Comparison of ENCODE assay signal across 28 cellular contexts in the genomic region with DNA sequence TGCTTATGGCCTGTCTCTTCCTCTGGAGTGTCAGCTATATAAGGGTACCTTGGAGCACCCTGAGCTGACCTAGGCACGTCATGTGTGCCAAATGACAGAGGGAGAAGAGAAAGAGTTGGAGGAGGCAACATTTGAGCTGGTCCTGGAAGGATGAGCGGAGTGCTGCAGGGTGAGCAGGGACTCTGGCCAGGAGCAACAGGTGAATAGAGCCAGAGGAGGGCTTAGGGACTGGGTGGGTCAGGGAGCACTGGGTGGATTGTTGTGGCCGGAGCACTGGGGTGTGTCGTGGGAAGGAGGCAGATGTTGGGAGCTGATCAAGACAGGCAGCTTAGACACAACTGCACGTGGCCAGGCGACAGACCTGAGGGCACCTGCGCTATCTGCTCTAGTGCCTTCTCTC. TPM values are rescaled to one million over a fixed set of nuclear protein-coding genes. Genes with fewer than 3 reads are reported as not detected.
A peak's percentile ranks its signal among the peaks of the same experiment; 100 is the strongest.
DNase-seq lines count a peak whose midpoint lies in the region; ATAC-seq, FAIRE-seq and TF ChIP-seq lines count a peak whose summit lies in the region.
"Had no signal": no experiment of that assay in that cellular context is flagged by ENCODE, and none has a peak within 500 bp of the region (broad histone marks: within the 10 kb centered on the region; RNA-seq: fewer than 3 reads in every experiment).

No MANE protein-coding gene starts in this region.

- no peak overlapping the region for H3K4me3 ChIP-seq in H1 (ENCODE audit: extremely low read depth in 1 of 4, insufficient read depth in 2 of 4, low read depth in 3 of 4, low read length in 4 of 4)
- H3K4me3 ChIP-seq in kidney (ENCODE audit: low read length in 2 of 2) = no peak overlapping the region
- no peak overlapping the region for H3K4me3 ChIP-seq in neuronal stem cell (ENCODE audit: low read length in 2 of 2)
- H3K4me3 ChIP-seq in SJCRH30 = no peak overlapping the region
- H3K4me3 ChIP-seq in osteoblast (ENCODE audit: insufficient read depth, low read length) = no peak overlapping the region
- H3K4me3 ChIP-seq: BLaER1, GM12878 had no signal

- H3K4ac ChIP-seq in H1 (replicated peaks; ENCODE audit: insufficient read length, low read depth, low read length) = no peak overlapping the region
- H3K4ac ChIP-seq in neuronal stem cell (ENCODE audit: low read length) = no peak overlapping the region

- no peak overlapping the region for H2AFZ ChIP-seq in H1 (ENCODE audit: low read length)
- no peak overlapping the region for H2AFZ ChIP-seq in neuronal stem cell (ENCODE audit: low read length)
- no peak overlapping the region for H2AFZ ChIP-seq in osteoblast (ENCODE audit: low read length)

- no peak for TF ChIP-seq EP300 in H1 (IDR thresholded peaks at IDR 0.05; ENCODE audit: borderline replicate concordance in 1 of 2, low read depth in 2 of 2, low read length in 2 of 2)

- H2AK5ac ChIP-seq in H1 (ENCODE audit: low read depth, low read length) (peak overlapping the region; percentile 55; the same call in 1 of the 2 replicates), neuronal stem cell (ENCODE audit: low read depth, low read length) (no peak overlapping the region)

- H3K4me1 Mint-ChIP-seq in T-helper 17 cell = peaks cover 6% of the 10 kb centered on the region

- H2BK15ac ChIP-seq in H1 (ENCODE audit: low read length) (peak overlapping the region; percentile 85; the same call in 1 of the 2 replicates), neuronal stem cell (ENCODE audit: low read length) (no peak overlapping the region)

- H2BK120ac ChIP-seq in H1 (replicated peaks; ENCODE audit: low read depth, low read length) (no peak overlapping the region), neuronal stem cell (ENCODE audit: low read depth, low read length) (no peak overlapping the region)

- TF ChIP-seq POLR2A in H1 (IDR thresholded peaks at IDR 0.05; ENCODE audit: control extremely low read depth in 1 of 2, low read depth in 2 of 2, low read length in 2 of 2) = no peak

- no peaks in the 10 kb centered on the region for H3K9me3 ChIP-seq in H1 (ENCODE audit: insufficient read depth in 2 of 2, low read depth in 1 of 2, low read length in 1 of 2)
- H3K9me3 ChIP-seq in kidney (ENCODE audit: control insufficient read depth in 1 of 2, low read length in 2 of 2) = no peaks in the 10 kb centered on the region
- H3K9me3 ChIP-seq in neuronal stem cell (replicated peaks in 1 of 2; ENCODE audit: control insufficient read depth in 2 of 2, insufficient read depth in 1 of 2, low read depth in 1 of 2, low read length in 2 of 2) = no peaks in the 10 kb centered on the region
- no peaks in the 10 kb centered on the region for H3K9me3 ChIP-seq in SJCRH30 (replicated peaks)
- H3K9me3 ChIP-seq in T-helper 17 cell (ENCODE audit: control insufficient read depth, low read length, poor library complexity, severe bottlenecking) = no peaks in the 10 kb centered on the region
- H3K9me3 ChIP-seq in osteoblast (ENCODE audit: low read depth, low read length) = peaks cover 4% of the 10 kb centered on the region
- H3K9me3 ChIP-seq: BE2C had no signal

- WGBS in H1 (ENCODE audit: extremely low coverage in 1 of 2, insufficient coverage in 1 of 2, insufficient read length in 1 of 2, insufficient replicate concordance in 2 of 2, low coverage in 1 of 2, low lambda C conversion rate in 2 of 2, missing lambda C conversion rate in 1 of 2), 2 experiments = 92% methylated on average over 7 of the region's 7 CpGs; no CpG with 5 or more reads in 1 of the 2 experiments
- no CpG with 5 or more reads among the region's 7 CpGs for WGBS in neuronal stem cell (ENCODE audit: extremely low coverage in 2 of 2, insufficient read length in 2 of 2, insufficient replicate concordance in 1 of 2), 2 donors

- H2BK12ac ChIP-seq in H1 (ENCODE audit: low read depth, low read length) (peak overlapping the region; percentile 60), neuronal stem cell (ENCODE audit: low read length) (no peak overlapping the region)

- H4K8ac ChIP-seq in H1 (ENCODE audit: extremely low read depth, insufficient read depth, low read length) (no peak overlapping the region), neuronal stem cell (ENCODE audit: low read depth, low read length) (no peak overlapping the region)

- H3K4me1 ChIP-seq in H1 (replicated peaks in 1 of 4; ENCODE audit: control insufficient read depth in 3 of 4, insufficient read depth in 4 of 4, low read length in 3 of 4) (peaks cover 7 to 23% (median 14%) of the 10 kb centered on the region in 4 experiments), kidney (ENCODE audit: control insufficient read depth in 1 of 2, insufficient read depth in 1 of 2, low read depth in 1 of 2, low read length in 2 of 2) (peaks cover 0 to 3% of the 10 kb centered on the region in 2 donors), neuronal stem cell (ENCODE audit: control insufficient read depth in 2 of 2, insufficient read depth in 1 of 2, low read depth in 1 of 2, low read length in 2 of 2) (peaks cover 0 to 17% of the 10 kb centered on the region in 2 donors), SJCRH30 (peaks cover 8% of the 10 kb centered on the region; the same call in 1 of the 2 replicates), osteoblast (ENCODE audit: insufficient read depth, low read length) (no peaks in the 10 kb centered on the region)
- H3K4me1 ChIP-seq: BE2C, BLaER1 had no signal

- H3K27ac Mint-ChIP-seq in T-helper 17 cell = no peak overlapping the region
- H3K27ac Mint-ChIP-seq: CD4-positive, alpha-beta T cell; CD8-positive, alpha-beta T cell had no signal

- POLR2A ChIA-PET in H1 (lab: Charles Lee; ENCODE audit: partially characterized antibody) = interaction anchor here (0.7 to 1.8 kb wide), 2 partner anchors 10 to 18 kb away, joined by 3 to 6 read pairs; no protein-coding TSS in a partner anchor

- H3K23me2 ChIP-seq in H1 (ENCODE audit: low read depth, low read length) = no peaks in the 10 kb centered on the region; the same call in 1 of the 2 replicates

- no peak for TF ChIP-seq RAD21 in H1 (IDR thresholded peaks at IDR 0.05 in 1 of 2, conservative IDR thresholded peaks at IDR 0.05 in 1 of 2; ENCODE audit: low read depth in 2 of 2, low read length in 2 of 2)

- H3K79me1 ChIP-seq in H1 (ENCODE audit: low read depth, low read length) = no peaks in the 10 kb centered on the region
- no peaks in the 10 kb centered on the region for H3K79me1 ChIP-seq in neuronal stem cell (ENCODE audit: low read depth, low read length)

- H3K56ac ChIP-seq in H1 (replicated peaks; ENCODE audit: insufficient read length, low read depth, low read length) = no peak overlapping the region

- H4K20me1 ChIP-seq in H1 (replicated peaks in 1 of 2; ENCODE audit: control insufficient read depth in 1 of 2, insufficient read depth in 2 of 2, low read length in 2 of 2) (no peaks in the 10 kb centered on the region), osteoblast (ENCODE audit: insufficient read depth, low read length) (no peaks in the 10 kb centered on the region)

- no peak overlapping the region for H3K4me2 ChIP-seq in H1 (ENCODE audit: insufficient read depth in 1 of 2, low read depth in 2 of 2, low read length in 2 of 2)
- no peak overlapping the region for H3K4me2 ChIP-seq in neuronal stem cell (ENCODE audit: insufficient read depth, low read length, poor library complexity, severe bottlenecking)
- H3K4me2 ChIP-seq in osteoblast (ENCODE audit: insufficient read depth, low read length) = no peak overlapping the region
- H3K4me2 ChIP-seq: BLaER1 had no signal

- H2BK5ac ChIP-seq in H1 (ENCODE audit: low read depth, low read length) = peak overlapping the region; percentile 54; the same call in 1 of the 2 replicates
- H2BK5ac ChIP-seq in neuronal stem cell (ENCODE audit: low read length) = no peak overlapping the region

- no peaks in the 10 kb centered on the region for H3K36me3 ChIP-seq in H1 (ENCODE audit: control insufficient read depth in 2 of 4, insufficient read depth in 4 of 4, low read length in 3 of 4)
- H3K36me3 ChIP-seq in kidney (ENCODE audit: control insufficient read depth in 1 of 2, insufficient read depth in 2 of 2, low read length in 2 of 2) = no peaks in the 10 kb centered on the region
- H3K36me3 ChIP-seq in neuronal stem cell (replicated peaks in 1 of 2; ENCODE audit: control insufficient read depth in 2 of 2, insufficient read depth in 2 of 2, low read length in 2 of 2) = no peaks in the 10 kb centered on the region
- no peaks in the 10 kb centered on the region for H3K36me3 ChIP-seq in SJCRH30
- no peaks in the 10 kb centered on the region for H3K36me3 ChIP-seq in osteoblast (ENCODE audit: insufficient read depth, low read length)
- H3K36me3 ChIP-seq: BE2C, BLaER1 had no signal

- H3K14ac ChIP-seq in H1 (ENCODE audit: insufficient read length) (no peak overlapping the region), neuronal stem cell (ENCODE audit: low read length) (no peak overlapping the region)

- H3K4me3 Mint-ChIP-seq in T-helper 17 cell = no peak overlapping the region
- H3K4me3 Mint-ChIP-seq: CD4-positive, alpha-beta T cell; CD8-positive, alpha-beta T cell had no signal

- FAIRE-seq in H1 (lab: Jason Lieb, UNC) (no peak), kidney (lab: Jason Lieb, UNC) (no peak)
- FAIRE-seq: A204.1, GM12878, GM12892, GM18507 had no signal

- H3K23ac ChIP-seq in H1 (ENCODE audit: insufficient read length) (no peak overlapping the region), neuronal stem cell (ENCODE audit: low read depth, low read length, poor library complexity) (no peak overlapping the region)

- H4K5ac ChIP-seq in H1 (ENCODE audit: insufficient read length, low read depth, low read length) = no peak overlapping the region

- TF ChIP-seq CTCF in H1 (IDR thresholded peaks at IDR 0.05; ENCODE audit: control extremely low read depth in 1 of 3, insufficient read depth in 1 of 3, low read depth in 1 of 3, low read length in 3 of 3) (no peak), kidney (IDR thresholded peaks at IDR 0.05; ENCODE audit: borderline replicate concordance, extremely low read depth, insufficient read depth) (no peak), osteoblast (IDR thresholded peaks at IDR 0.05; ENCODE audit: extremely low read depth, low read depth, low read length) (no peak)

- H3K27ac ChIP-seq in H1 (ENCODE audit: low read depth, low read length) = no peak overlapping the region
- H3K27ac ChIP-seq in kidney (ENCODE audit: low read depth in 2 of 2, low read length in 2 of 2) = no peak overlapping the region
- H3K27ac ChIP-seq in neuronal stem cell (replicated peaks; ENCODE audit: low read length) = no peak overlapping the region
- H3K27ac ChIP-seq in SJCRH30 = no peak overlapping the region
- H3K27ac ChIP-seq in osteoblast (ENCODE audit: low read depth, low read length) = no peak overlapping the region
- H3K27ac ChIP-seq: BLaER1 had no signal

- peaks cover 0 to 3% (median under 1%) of the 10 kb centered on the region in 4 experiments; a peak in 4 of 7 replicates for H3K27me3 ChIP-seq in H1 (replicated peaks in 1 of 4; ENCODE audit: control insufficient read depth in 3 of 4, extremely low read depth in 1 of 4, insufficient read depth in 3 of 4, low read length in 3 of 4)
- H3K27me3 ChIP-seq in neuronal stem cell (ENCODE audit: control insufficient read depth in 3 of 3, insufficient read depth in 3 of 3, low read depth in 1 of 3, low read length in 3 of 3) = peaks cover 0 to 42% (median 0%) of the 10 kb centered on the region in 3 experiments
- H3K27me3 ChIP-seq in SJCRH30 = peaks cover 19% of the 10 kb centered on the region; the same call in 1 of the 2 replicates
- H3K27me3 ChIP-seq in osteoblast (ENCODE audit: insufficient read depth, low read length) = peaks cover 55% of the 10 kb centered on the region
- H3K27me3 ChIP-seq: BE2C had no signal

- H3K79me2 ChIP-seq in H1 (ENCODE audit: control insufficient read depth in 1 of 2, insufficient read depth in 2 of 2, low read length in 2 of 2) = no peaks in the 10 kb centered on the region
- H3K79me2 ChIP-seq in osteoblast (ENCODE audit: insufficient read depth, low read length) = no peaks in the 10 kb centered on the region

- DNase-seq in HT-29 (ENCODE audit: low spot score) (peak; percentile 19), H1 (ENCODE audit: low read depth in 1 of 2, low spot score in 2 of 2) (no peak), kidney (peak; percentile 39), neuronal stem cell (ENCODE audit: low spot score) (no peak), SJCRH30 (no peak), T-helper 17 cell (no peak), osteoblast (ENCODE audit: insufficient read length, low spot score, missing footprints) (no peak)
- DNase-seq in stimulated activated CD4-positive, alpha-beta T cell treated with anti-CD3 and anti-CD28 coated beads, Interleukin-15, amount 100 ng/mL, for 24 hours = no peak
- DNase-seq: 8988T; ACHN; BE2C; C1 segment of cervical spinal cord; CD4-positive, alpha-beta T cell; CD8-positive, alpha-beta T cell; COR-L47; DMS 273 treated with DMSO at 0.1 percent for 48 hours; DMS153; DMS53; DMS79; DND-41; EL; GDM1 had no signal

- H3K36me3 Mint-ChIP-seq in T-helper 17 cell (ENCODE audit: low read depth) = peaks cover 3% of the 10 kb centered on the region
- H3K36me3 Mint-ChIP-seq: CD14-positive monocyte; CD8-positive, alpha-beta T cell had no signal

- H2BK20ac ChIP-seq in H1 (ENCODE audit: low read length) = peak overlapping the region; percentile 67; the same call in 1 of the 2 replicates

- H3K18ac ChIP-seq in H1 (ENCODE audit: extremely low read depth, low read length) (no peak overlapping the region), neuronal stem cell (ENCODE audit: low read length) (peak overlapping the region; percentile 16)

- peaks cover 60% of the 10 kb centered on the region for H3K27me3 Mint-ChIP-seq in T-helper 17 cell

- CTCF ChIA-PET in H1 (lab: Charles Lee; ENCODE audit: partially characterized antibody) = interaction anchor here (1.5 to 32.2 kb wide), 6 partner anchors 9 to 121 kb away, joined by 3 to 859 read pairs (median 14); no protein-coding TSS in a partner anchor

- no peak overlapping the region; a peak in 1 of 7 replicates for H3K9ac ChIP-seq in H1 (replicated peaks in 1 of 4; ENCODE audit: extremely low read depth in 1 of 4, low read depth in 3 of 4, low read length in 3 of 4)
- H3K9ac ChIP-seq in kidney (ENCODE audit: low read length in 2 of 2) = no peak overlapping the region
- no peak overlapping the region for H3K9ac ChIP-seq in neuronal stem cell (ENCODE audit: low read depth, low read length, poor library complexity)
- H3K9ac ChIP-seq: BLaER1 had no signal

- no peak for ATAC-seq in T-helper 17 cell
- ATAC-seq: CD8-positive, alpha-beta T cell; GM12878 had no signal

- H4K91ac ChIP-seq in H1 (replicated peaks; ENCODE audit: insufficient read length, low read length) (peak overlapping the region; percentile 16), neuronal stem cell (ENCODE audit: low read depth, low read length, poor library complexity) (no peak overlapping the region)

- intact Hi-C loops in kidney (cut with DNase I) = no loop called here

RNA-seq across cellular contexts. Expression of gene TSPAN17, which starts 43.6 kb away (rescaled TPM):
- total RNA-seq in HT-29 (2014; rRNA removed; shearing (Covaris generic)) = 25.6 and 34.2 TPM in 2 replicates
- 53.7 and 54.7 TPM in 2 replicates for total RNA-seq in H1 (2021; fragmentation: NEBNext Ultra II Directional; extraction: Animal tissue kit (Norgen Biotek cat#: 25700))
- polyA plus RNA-seq in H1 (2011; rRNA removed) = 41.5 and 54.8 TPM in 2 replicates
- 55.9 TPM for polyA plus RNA-seq in H1 (2011; cell fraction: cytosol; rRNA removed)
- polyA plus RNA-seq in H1 (2011; cell fraction: nucleus; rRNA removed) = 75.9 TPM
- polyA plus RNA-seq in H1 (2012, experiment 1 of 2) = 34.3 to 51.2 TPM (median 49.7 TPM) in 4 replicates
- 65.9 TPM for polyA plus RNA-seq in H1 (2012, experiment 2 of 2)
- 29.8 TPM for polyA plus RNA-seq in H1 (2013, experiment 1 of 2)
- polyA plus RNA-seq in H1 (2013, experiment 2 of 2) = 33.1 TPM
- polyA minus RNA-seq in H1 (2011; rRNA and poly(A)+ RNA removed) = 50.7 and 74.4 TPM in 2 replicates
- polyA minus RNA-seq in H1 (2011; cell fraction: cytosol; rRNA and poly(A)+ RNA removed) = 32.1 TPM
- polyA minus RNA-seq in H1 (2011; cell fraction: nucleus; rRNA and poly(A)+ RNA removed) = 29.1 TPM
- total RNA-seq in kidney = 34.3 TPM
- 32.1 TPM for polyA plus RNA-seq in kidney (ENCODE audit: insufficient read depth, low read depth, low replicate concordance)
- 24.8 TPM for polyA plus RNA-seq in neuronal stem cell (2013, experiment 1 of 2)
- polyA plus RNA-seq in neuronal stem cell (2013, experiment 2 of 2) = 23.4 TPM
- 25.3 and 26.5 TPM in 2 replicates for total RNA-seq in SJCRH30 (2014; rRNA removed; shearing (Covaris generic))
- 10 to 100 TPM; 14.2 to 19.3 TPM for total RNA-seq in T-helper 17 cell
- 26.1 and 33.6 TPM in 2 replicates for total RNA-seq in osteoblast

Comparison
In these comparisons a context has a peak if more than half of its experiments do, and no peak if none do; other contexts are left out.
1. DNase-seq: peak in HT-29 (single experiment) and kidney (single experiment); none in H1 (0 of 2), neuronal stem cell (single experiment), stimulated activated CD4-positive, alpha-beta T cell treated with anti-CD3 and anti-CD28 coated beads, Interleukin-15, amount 100 ng/mL, for 24 hours (single experiment), SJCRH30 (0 of 2), T-helper 17 cell (0 of 3) and osteoblast (single experiment).